In genomic region chr4:109764376-109764775, GRCh38 we compare ENCODE assay signal across 16 cellular contexts. TPM values are rescaled to one million over a fixed set of nuclear protein-coding genes. Genes with fewer than 3 reads are reported as not detected.
DNase-seq lines count a peak whose midpoint lies in the region; ATAC-seq and TF ChIP-seq lines count a peak whose summit lies in the region.
"Had no signal": no experiment of that assay in that cellular context is flagged by ENCODE, and none has a peak within 500 bp of the region (broad histone marks: within the 10 kb centered on the region; RNA-seq: fewer than 3 reads in every experiment).

No MANE protein-coding gene starts in this region.

- H3K4me1 ChIP-seq in right atrium auricular region (no peaks in the 10 kb centered on the region), adrenal gland (replicated peaks in 1 of 2) (peaks cover 0 to 6% of the 10 kb centered on the region in 2 donors), smooth muscle cell (ENCODE audit: low read depth) (no peaks in the 10 kb centered on the region)
- H3K4me1 ChIP-seq: BE2C, SJCRH30 had no signal

- H3K9me3 ChIP-seq in right atrium auricular region (no peaks in the 10 kb centered on the region), adrenal gland (replicated peaks in 1 of 3) (no peaks in the 10 kb centered on the region), smooth muscle cell (replicated peaks; ENCODE audit: low read depth) (no peaks in the 10 kb centered on the region)
- H3K9me3 ChIP-seq: BE2C, SJCRH30 had no signal

- no peak overlapping the region for H3K27ac ChIP-seq in right atrium auricular region
- H3K27ac ChIP-seq in adrenal gland: no peak overlapping the region
- no peak overlapping the region for H3K27ac ChIP-seq in smooth muscle cell (ENCODE audit: low read depth)
- H3K27ac ChIP-seq: SJCRH30 had no signal

- no peaks in the 10 kb centered on the region for H3F3A ChIP-seq in smooth muscle cell (ENCODE audit: low read depth)

- no peak overlapping the region for H3K9ac ChIP-seq in smooth muscle cell (ENCODE audit: low read depth)

- H3K36me3 ChIP-seq in right atrium auricular region (no peaks in the 10 kb centered on the region), adrenal gland (replicated peaks in 1 of 2) (no peaks in the 10 kb centered on the region), smooth muscle cell (ENCODE audit: low read depth) (no peaks in the 10 kb centered on the region)
- H3K36me3 ChIP-seq: BE2C, SJCRH30 had no signal

- 40 to 50% (median 41%) methylated on average over 2 of the region's 2 CpGs for WGBS in adrenal gland, 4 donors
- WGBS in smooth muscle cell (ENCODE audit: low lambda C conversion rate): 89% methylated on average over 2 of the region's 2 CpGs

- peak overlapping the region; percentile 53 for H2AFZ ChIP-seq in smooth muscle cell (ENCODE audit: low read depth)

- peak; percentile 72 for DNase-seq in Right ventricle myocardium inferior (ENCODE audit: missing footprints)
- no peak for DNase-seq in right atrium auricular region (ENCODE audit: low spot score)
- DNase-seq in adrenal gland: peak in 4 of 7 donors; percentile 16 to 41 (median 28)
- DNase-seq in fibroblast of villous mesenchyme (ENCODE audit: low read depth): peak; percentile 4
- DNase-seq in smooth muscle cell (lab: John Stamatoyannopoulos, UW; ENCODE audit: unreplicated experiment): no peak
- DNase-seq in KBM-7: no peak
- DNase-seq in Kasumi-1 (lab: John Stamatoyannopoulos, UW): no peak
- DNase-seq: BE2C, DND-41, NCI-H1092 treated with DMSO at 0.1 percent for 48 hours, NCI-H2029 treated with DMSO at 0.1 percent for 48 hours, NCI-H2171 treated with DMSO at 0.1 percent for 48 hours, NCI-H82, SJCRH30 had no signal

- TF ChIP-seq POLR2A in adrenal gland (IDR thresholded peaks at IDR 0.05): no peak

- peak; percentile 62 for ATAC-seq in Right ventricle myocardium inferior
- ATAC-seq: GM12878, Panc1 had no signal

- intact Hi-C loops in Right ventricle myocardium inferior (cut with DNase I): no loop called here
- intact Hi-C loops in adrenal gland (cut with DNase I): no loop called here

- H3K27me3 ChIP-seq in right atrium auricular region: no peaks in the 10 kb centered on the region
- no peaks in the 10 kb centered on the region for H3K27me3 ChIP-seq in adrenal gland
- no peaks in the 10 kb centered on the region for H3K27me3 ChIP-seq in smooth muscle cell (ENCODE audit: low read depth)
- H3K27me3 ChIP-seq: BE2C, SJCRH30 had no signal

- in situ Hi-C loops in KBM-7 (cut with MboI; ENCODE audit: low pct_unique_long_range_greater_than_20kb, low sequenced_read_pairs): no loop called here

- no peak overlapping the region for H3K4me2 ChIP-seq in smooth muscle cell

- H3K79me2 ChIP-seq in smooth muscle cell (ENCODE audit: low read depth): no peaks in the 10 kb centered on the region

- TF ChIP-seq CTCF in right atrium auricular region (IDR thresholded peaks at IDR 0.05) (no peak), adrenal gland (IDR thresholded peaks at IDR 0.05) (no peak), fibroblast of villous mesenchyme (IDR thresholded peaks at IDR 0.05; ENCODE audit: insufficient read depth, low read depth, low read length) (no peak), smooth muscle cell (IDR thresholded peaks at IDR 0.05; ENCODE audit: borderline replicate concordance, insufficient read depth, poor library complexity, severe bottlenecking) (no peak)

- H3K4me3 ChIP-seq in right atrium auricular region (no peak overlapping the region), adrenal gland (no peak overlapping the region), fibroblast of villous mesenchyme (ENCODE audit: low read depth, low read length) (no peak overlapping the region), smooth muscle cell (no peak overlapping the region)
- H3K4me3 ChIP-seq: GM12878, SJCRH30 had no signal

- no peaks in the 10 kb centered on the region for H4K20me1 ChIP-seq in smooth muscle cell (ENCODE audit: low read depth)

RNA-seq across cellular contexts. Expression of gene PLA2G12A, which starts 34.5 kb away (rescaled TPM):
- total RNA-seq in Right ventricle myocardium inferior (64.8 TPM), right atrium auricular region (10 to 100 TPM; 52.1 to 56.4 TPM), adrenal gland (10 to 100 TPM; 15.9 to 67.0 (median 31.5) TPM), fibroblast of villous mesenchyme (11.7 and 14.2 TPM in 2 replicates), smooth muscle cell (17.7 and 36.8 TPM in 2 replicates)
- polyA plus RNA-seq in adrenal gland (10 to 100 TPM; 10.7 to 44.9 (median 12.3) TPM), smooth muscle cell (56.5 and 57.6 TPM in 2 replicates)

RNA-seq across cellular contexts. Expression of gene CFI, which starts 37.4 kb away (rescaled TPM):
- 11.5 TPM for total RNA-seq in Right ventricle myocardium inferior
- total RNA-seq in right atrium auricular region: 10 to 100 TPM; 12.6 to 30.4 TPM
- total RNA-seq in adrenal gland: 100 to 1,000 TPM in 3 of 8 donors, 10 to 100 TPM in 5; 56.6 to 219 (median 90.3) TPM
- polyA plus RNA-seq in adrenal gland: 10 to 100 TPM; 46.2 to 58.6 (median 47.0) TPM
- total RNA-seq in fibroblast of villous mesenchyme: 17.3 and 18.4 TPM in 2 replicates
- total RNA-seq in smooth muscle cell: 0.63 and 3.0 TPM in 2 replicates
- 1.1 and 1.4 TPM in 2 replicates for polyA plus RNA-seq in smooth muscle cell

RNA-seq across cellular contexts. Expression of gene GAR1, which starts 51.2 kb away (rescaled TPM):
- total RNA-seq in Right ventricle myocardium inferior (7.5 TPM), right atrium auricular region (1 to 10 TPM; 2.7 to 6.2 TPM), adrenal gland (10 to 100 TPM in 4 of 8 donors, 1 to 10 TPM in 3, under 1 TPM in 1; 0.97 to 19.3 (median 11.6) TPM), fibroblast of villous mesenchyme (4.5 and 5.2 TPM in 2 replicates), smooth muscle cell (11.1 and 12.3 TPM in 2 replicates)
- polyA plus RNA-seq in adrenal gland (10 to 100 TPM; 21.7 to 31.6 (median 29.1) TPM), smooth muscle cell (30.3 and 41.4 TPM in 2 replicates)

Comparison
In these comparisons a context has a peak if more than half of its experiments do, and no peak if none do; other contexts are left out.
1. DNase-seq: peak in Right ventricle myocardium inferior (single experiment), adrenal gland (4 of 7) and fibroblast of villous mesenchyme (single experiment); none in right atrium auricular region (single experiment), smooth muscle cell (single experiment), KBM-7 (single experiment) and Kasumi-1 (0 of 2).